ENCODE assay signal across 28 cellular contexts in the genomic region with DNA sequence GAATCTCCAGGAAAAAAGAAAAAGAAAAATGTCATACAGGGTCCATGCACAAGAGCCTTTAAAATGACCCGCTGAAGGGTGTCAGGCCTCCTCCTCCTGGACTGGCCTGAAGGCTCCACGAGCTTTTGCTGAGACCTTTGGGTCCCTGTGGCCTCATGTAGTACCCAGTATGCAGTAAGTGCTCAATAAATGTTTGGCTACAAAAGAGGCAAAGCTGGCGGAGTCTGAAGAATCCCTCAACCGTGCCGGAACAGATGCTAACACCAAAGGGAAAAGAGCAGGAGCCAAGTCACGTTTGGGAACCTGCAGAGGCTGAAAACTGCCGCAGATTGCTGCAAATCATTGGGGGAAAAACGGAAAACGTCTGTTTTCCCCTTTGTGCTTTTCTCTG. TPM values are rescaled to one million over a fixed set of nuclear protein-coding genes. Genes with fewer than 3 reads are reported as not detected.
"Had no signal": no experiment of that assay in that cellular context is flagged by ENCODE, and none has a peak within 500 bp of the region (broad histone marks: within the 10 kb centered on the region; RNA-seq: fewer than 3 reads in every experiment).

No MANE protein-coding gene starts in this region.

- ATAC-seq: activated CD8-positive, alpha-beta T cell treated with anti-CD3 and anti-CD28 coated beads, Interleukin-2, amount 10 ng/mL, durations not matched to agents 7 days and 5 days; activated naive CD4-positive, alpha-beta T cell treated with anti-CD3 and anti-CD28 coated beads, Interleukin-2, amount 50 U/mL, for 72 hours; activated T-cell treated with anti-CD3 and anti-CD28 coated beads, Interleukin-2, amount 50 U/mL, for 4 hours; Panc1 had no signal

- FAIRE-seq: bronchial epithelial cell, TTC549 had no signal

- H3K9me3 ChIP-seq: adrenal gland, MG63, SJCRH30, SK-N-SH had no signal

- H3K4me3 ChIP-seq: adrenal gland, MG63, SJCRH30 had no signal

- H3K27me3 ChIP-seq: adrenal gland, MG63, SJCRH30 had no signal

- H3K27ac ChIP-seq: adrenal gland, SJCRH30 had no signal

- H3K4me2 ChIP-seq: SK-N-SH had no signal

- H3K9ac ChIP-seq: SK-N-SH had no signal

- DNase-seq: activated CD4-positive, alpha-beta T cell treated with anti-CD3 and anti-CD28 coated beads, Interleukin-2, amount 10 ng/mL, durations not matched to agents 7 days and 5 days; activated CD4-positive, alpha-beta T cell treated with anti-CD3 and anti-CD28 coated beads, Interleukin-2, amount 50 U/mL, for 48 hours; activated CD8-positive, alpha-beta T cell treated with anti-CD3 and anti-CD28 coated beads, Interleukin-2, amount 10 ng/mL, durations not matched to agents 7 days and 5 days; activated gamma-delta T cell treated with Interleukin-2 at 50 U/mL for 16 hours; activated naive CD4-positive, alpha-beta T cell treated with anti-CD3 and anti-CD28 coated beads for 36 hours; activated T-cell treated with anti-CD3 and anti-CD28 coated beads, Interleukin-2, amount 50 U/mL, for 4 hours; adrenal gland; cerebellar nuclear complex; Kasumi-1; KG1; MG63; NCI-H1048; NCI-H1105 treated with DMSO at 0.1 percent for 48 hours; NCI-H1436; NCI-H187; NCI-H2029 treated with DMSO at 0.1 percent for 48 hours; NCI-H2171 treated with DMSO at 0.1 percent for 48 hours; NCI-H2227 treated with DMSO at 0.1 percent for 48 hours; NCI-H524; SHP77; SJCRH30; SK-N-SH had no signal

- H3K36me3 ChIP-seq: adrenal gland, MG63, SJCRH30 had no signal

RNA-seq across cellular contexts. Expression of a gene that starts 0.8 kb away (rescaled TPM):
- total RNA-seq: activated CD4-positive, alpha-beta T cell treated with anti-CD3 and anti-CD28 coated beads, Interleukin-2, amount 10 ng/mL, durations not matched to agents 7 days and 5 days; activated CD8-positive, alpha-beta T cell treated with anti-CD3 and anti-CD28 coated beads, Interleukin-2, amount 10 ng/mL, durations not matched to agents 7 days and 5 days; activated naive CD4-positive, alpha-beta T cell treated with anti-CD3 and anti-CD28 coated beads for 36 hours; activated naive CD4-positive, alpha-beta T cell treated with anti-CD3 and anti-CD28 coated beads, Interleukin-2, amount 50 U/mL, for 72 hours; activated T-cell treated with anti-CD3 and anti-CD28 coated beads, Interleukin-2, amount 50 U/mL, for 4 hours; activated T-helper 1 cell treated with anti-CD3 and anti-CD28 coated beads, Interleukin-12 subunit alpha, Interleukin-12 subunit beta, Interleukin-2, Interleukin-4 antibody, amounts not matched to agents 30 ng/mL and 10 ng/mL and 1 ng/mL, durations not matched to agents 14 hours and 24 hours and 36 hours; adrenal gland; bronchial epithelial cell; RPMI7951; SJCRH30 had no signal
- polyA plus RNA-seq: adrenal gland, SK-N-SH had no signal
